13 cellular contexts compared by ENCODE assay signal in the genomic region with DNA sequence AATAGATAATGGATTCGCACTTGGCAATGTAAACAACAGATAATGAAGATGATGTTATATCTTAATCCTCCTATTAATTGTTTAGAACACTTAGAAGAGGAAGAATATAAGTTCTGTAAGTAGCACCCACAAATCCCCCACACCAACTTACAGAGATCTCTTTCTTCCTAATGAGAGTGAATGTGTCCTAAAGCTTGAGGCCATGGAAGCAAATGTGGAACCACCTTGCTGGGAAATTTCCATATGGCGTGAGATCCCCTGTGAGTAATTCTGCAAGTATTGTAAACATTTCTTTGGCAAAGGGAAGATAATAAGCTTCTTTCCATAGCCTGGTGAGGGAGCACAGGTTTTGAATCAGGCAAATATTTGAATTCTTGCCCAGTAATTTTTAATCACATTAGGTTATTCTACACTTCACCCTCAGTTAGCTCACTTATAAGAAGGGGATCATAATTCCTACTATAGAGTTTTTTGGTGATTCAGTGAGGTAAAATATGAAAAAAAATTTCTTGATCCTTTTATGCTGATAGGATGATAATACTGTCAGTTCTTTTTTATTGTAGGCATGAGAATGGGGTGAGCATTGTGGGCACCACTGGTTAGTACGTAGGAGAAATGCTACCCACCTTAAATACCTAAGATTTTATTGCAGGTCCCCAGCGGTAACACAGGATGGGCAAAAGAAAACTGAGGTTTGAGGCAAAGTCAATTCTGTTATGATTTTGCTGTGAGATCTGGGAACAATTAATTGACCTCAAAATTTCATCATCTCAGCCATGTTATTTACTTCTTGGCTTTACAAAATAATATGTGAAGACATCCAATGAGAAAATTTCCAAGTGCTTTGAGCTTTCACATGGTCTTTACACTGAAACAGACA.
DNase-seq lines count a peak whose midpoint lies in the region; TF ChIP-seq lines count a peak whose summit lies in the region.
"Had no signal": no experiment of that assay in that cellular context is flagged by ENCODE, and none has a peak within 500 bp of the region (broad histone marks: within the 10 kb centered on the region; RNA-seq: fewer than 3 reads in every experiment).

No MANE protein-coding gene starts in this region.

- DNase-seq in SIG-M5 treated with dmso at 0.1 percent for 504 hours (lab: John Stamatoyannopoulos, UW; ENCODE audit: unreplicated experiment) (peak; percentile 6), SIG-M5 (lab: John Stamatoyannopoulos, UW) (no peak), SJSA1 (ENCODE audit: low read depth in 1 of 2, low spot score in 2 of 2) (peak; percentile 67 to 92), fibroblast of the aortic adventitia (ENCODE audit: low read depth) (peak; percentile 75), NCI-H524 treated with DMSO at 0.1 percent for 48 hours (lab: John Stamatoyannopoulos, UW) (no peak)
- DNase-seq in effector memory CD4-positive, alpha-beta T cell, result no peak
- DNase-seq in activated CD4-positive, alpha-beta T cell treated with anti-CD3 and anti-CD28 coated beads for 48 hours, result no peak
- DNase-seq in central memory CD4-positive, alpha-beta T cell, result no peak
- DNase-seq: anterior cingulate cortex, glutamatergic neuron, midbrain, NCI-H446, spleen had no signal

- no peaks in the 10 kb centered on the region for H3K36me3 ChIP-seq in SJSA1
- H3K36me3 ChIP-seq in effector memory CD4-positive, alpha-beta T cell (ENCODE audit: control insufficient read depth, insufficient read depth, low read length), result no peaks in the 10 kb centered on the region
- H3K36me3 ChIP-seq: spleen had no signal

- H3K4me3 ChIP-seq in SJSA1 (no peak overlapping the region), fibroblast of the aortic adventitia (ENCODE audit: low read depth, low read length) (no peak overlapping the region)
- no peak overlapping the region for H3K4me3 ChIP-seq in effector memory CD4-positive, alpha-beta T cell (ENCODE audit: insufficient read depth, low read depth, low read length, poor library complexity, severe bottlenecking)
- H3K4me3 ChIP-seq: spleen had no signal

- H3K27ac ChIP-seq in SJSA1, result peak overlapping the region; percentile 99
- no peak overlapping the region for H3K27ac ChIP-seq in effector memory CD4-positive, alpha-beta T cell (ENCODE audit: insufficient read depth, low read length, poor library complexity, severe bottlenecking)
- H3K27ac ChIP-seq: spleen had no signal

- no peaks in the 10 kb centered on the region for H3K27me3 ChIP-seq in SJSA1 (replicated peaks)
- H3K27me3 ChIP-seq in effector memory CD4-positive, alpha-beta T cell (replicated peaks; ENCODE audit: control insufficient read depth, insufficient read depth, low read length, poor library complexity, severe bottlenecking), result peaks cover 2% of the 10 kb centered on the region
- H3K27me3 ChIP-seq: spleen had no signal

- peaks cover 32% of the 10 kb centered on the region for H3K4me1 ChIP-seq in SJSA1 (replicated peaks)
- H3K4me1 ChIP-seq in effector memory CD4-positive, alpha-beta T cell (ENCODE audit: control insufficient read depth, insufficient read depth, low read length, poor library complexity, severe bottlenecking), result no peaks in the 10 kb centered on the region
- H3K4me1 ChIP-seq: spleen had no signal

- H3K9me3 ChIP-seq in SJSA1 (replicated peaks), result no peaks in the 10 kb centered on the region
- no peaks in the 10 kb centered on the region for H3K9me3 ChIP-seq in effector memory CD4-positive, alpha-beta T cell (ENCODE audit: control insufficient read depth, low read length)

- no peak for TF ChIP-seq CTCF in fibroblast of the aortic adventitia (IDR thresholded peaks at IDR 0.05; ENCODE audit: insufficient read depth, low read length)

Comparison
In these comparisons a context has a peak if more than half of its experiments do, and no peak if none do; other contexts are left out.
1. DNase-seq: peak in SIG-M5 treated with dmso at 0.1 percent for 504 hours (single experiment), SJSA1 (2 of 2) and fibroblast of the aortic adventitia (single experiment); none in SIG-M5 (single experiment), effector memory CD4-positive, alpha-beta T cell (0 of 3), activated CD4-positive, alpha-beta T cell treated with anti-CD3 and anti-CD28 coated beads for 48 hours (single experiment), central memory CD4-positive, alpha-beta T cell (single experiment) and NCI-H524 treated with DMSO at 0.1 percent for 48 hours (single experiment).